Comparison of ENCODE assay signal across 16 cellular contexts in genomic region chr16:89466920-89467319, GRCh38.
"Had no signal": no experiment of that assay in that cellular context is flagged by ENCODE, and none has a peak within 500 bp of the region (broad histone marks: within the 10 kb centered on the region; RNA-seq: fewer than 3 reads in every experiment).

No MANE protein-coding gene starts in this region.

- H3K4me3 ChIP-seq: esophagus squamous epithelium, lung, psoas muscle, sigmoid colon, thyroid gland, uterus had no signal

- H3K27ac Mint-ChIP-seq: activated B cell treated with CpG ODN at 0.5 μM for 24 hours; activated T-cell treated with anti-CD3 and anti-CD28 coated beads, Interleukin-2, amount 50 U/mL, for 72 hours; natural killer cell had no signal

- H3K9me3 ChIP-seq: esophagus squamous epithelium, psoas muscle, sigmoid colon, SK-N-SH, thyroid gland, uterus had no signal

- H3K27me3 Mint-ChIP-seq: activated B cell treated with CpG ODN at 0.5 μM for 24 hours; activated CD4-positive, alpha-beta T cell treated with anti-CD3 and anti-CD28 coated beads, Interleukin-2, amount 10 ng/mL, durations not matched to agents 7 days and 5 days had no signal

- H3K36me3 ChIP-seq: sigmoid colon, thyroid gland, uterus had no signal

- ATAC-seq: left cardiac atrium, psoas muscle had no signal

- H3K9me3 Mint-ChIP-seq: activated B cell treated with CpG ODN at 0.5 μM for 24 hours; activated CD4-positive, alpha-beta T cell treated with anti-CD3 and anti-CD28 coated beads, Interleukin-2, amount 10 ng/mL, durations not matched to agents 7 days and 5 days; activated T-cell treated with anti-CD3 and anti-CD28 coated beads, Interleukin-2, amount 50 U/mL, for 72 hours; natural killer cell had no signal

- H3K4me3 Mint-ChIP-seq: activated B cell treated with CpG ODN at 0.5 μM for 24 hours; activated CD4-positive, alpha-beta T cell treated with anti-CD3 and anti-CD28 coated beads, Interleukin-2, amount 10 ng/mL, durations not matched to agents 7 days and 5 days; activated T-cell treated with anti-CD3 and anti-CD28 coated beads, Interleukin-2, amount 50 U/mL, for 72 hours; natural killer cell had no signal

- H3K36me3 Mint-ChIP-seq: natural killer cell had no signal

- DNase-seq: activated B cell treated with CpG ODN at 0.5 μM for 24 hours; activated CD4-positive, alpha-beta T cell treated with anti-CD3 and anti-CD28 coated beads, Interleukin-2, amount 10 ng/mL, durations not matched to agents 7 days and 5 days; activated T-cell treated with anti-CD3 and anti-CD28 coated beads, Interleukin-2, amount 50 U/mL, for 72 hours; anterior cingulate cortex; cerebellar nuclear complex; esophagus squamous epithelium; foreskin fibroblast; left cardiac atrium; natural killer cell; psoas muscle; sigmoid colon; SK-N-SH; stimulated activated CD4-positive, alpha-beta T cell treated with anti-CD3 and anti-CD28 coated beads, Interleukin-4, amount 100 ng/mL, for 24 hours; thyroid gland; uterus had no signal
